8 cellular contexts compared by ENCODE assay signal in genomic region chr1:84944767-84945486, GRCh38. TPM values are rescaled to one million over a fixed set of nuclear protein-coding genes. Genes with fewer than 3 reads are reported as not detected.
A peak's percentile ranks its signal among the peaks of the same experiment; 100 is the strongest.
DNase-seq lines count a peak whose midpoint lies in the region; ATAC-seq and TF ChIP-seq lines count a peak whose summit lies in the region.

No MANE protein-coding gene starts in this region.

- no peaks in the 10 kb centered on the region for H3K4me1 ChIP-seq in neural progenitor cell

- no peaks in the 10 kb centered on the region for H3K36me3 ChIP-seq in neural progenitor cell

- H3K9me3 ChIP-seq in neural progenitor cell (ENCODE audit: low read depth) = no peaks in the 10 kb centered on the region

- H3K79me2 ChIP-seq in neural progenitor cell (ENCODE audit: low read depth) = no peaks in the 10 kb centered on the region

- no peak overlapping the region for H3K4me2 ChIP-seq in neural progenitor cell

- TF ChIP-seq CTCF in neural progenitor cell (IDR thresholded peaks at IDR 0.05) = peak; percentile 92

- no peaks in the 10 kb centered on the region for H3K27me3 ChIP-seq in neural progenitor cell

- H3K27ac Mint-ChIP-seq in IgD-negative memory B cell = peak overlapping the region; percentile 90 to 98 (median 97)
- peak overlapping the region; percentile 76 for H3K27ac Mint-ChIP-seq in activated T-cell treated with anti-CD3 and anti-CD28 coated beads, Interleukin-2, amount 50 U/mL, for 72 hours
- no peak overlapping the region for H3K27ac Mint-ChIP-seq in neural progenitor cell

- H3K27ac ChIP-seq in neural progenitor cell = no peak overlapping the region
- no peak overlapping the region for H3K27ac ChIP-seq in substantia nigra (ENCODE audit: low read depth, low read length, poor library complexity, severe bottlenecking)

- H3K4me1 Mint-ChIP-seq in IgD-negative memory B cell = peaks cover 9 to 15% (median 13%) of the 10 kb centered on the region in 3 donors
- peaks cover 34% of the 10 kb centered on the region for H3K4me1 Mint-ChIP-seq in activated T-cell treated with anti-CD3 and anti-CD28 coated beads, Interleukin-2, amount 50 U/mL, for 72 hours (ENCODE audit: low read depth)
- H3K4me1 Mint-ChIP-seq in neural progenitor cell = peaks cover 18% of the 10 kb centered on the region

- peaks cover 5% of the 10 kb centered on the region for H3K36me3 Mint-ChIP-seq in IgD-negative memory B cell
- peaks cover under 1 to 21% of the 10 kb centered on the region in 2 donors for H3K36me3 Mint-ChIP-seq in activated T-cell treated with anti-CD3 and anti-CD28 coated beads, Interleukin-2, amount 50 U/mL, for 72 hours (ENCODE audit: insufficient read depth in 2 of 2)
- H3K36me3 Mint-ChIP-seq in neural progenitor cell = no peaks in the 10 kb centered on the region

- H3K4me3 ChIP-seq in neural progenitor cell = no peak overlapping the region

- no peaks in the 10 kb centered on the region for H3K27me3 Mint-ChIP-seq in IgD-negative memory B cell
- no peaks in the 10 kb centered on the region for H3K27me3 Mint-ChIP-seq in activated T-cell treated with anti-CD3 and anti-CD28 coated beads, Interleukin-2, amount 50 U/mL, for 72 hours (ENCODE audit: low read depth)
- peaks cover 3% of the 10 kb centered on the region for H3K27me3 Mint-ChIP-seq in neural progenitor cell (ENCODE audit: insufficient read depth, low read depth)

- peak overlapping the region; percentile 83 to 97 (median 90) for H3K4me3 Mint-ChIP-seq in IgD-negative memory B cell
- peak overlapping the region; percentile 55 to 67 for H3K4me3 Mint-ChIP-seq in activated T-cell treated with anti-CD3 and anti-CD28 coated beads, Interleukin-2, amount 50 U/mL, for 72 hours
- H3K4me3 Mint-ChIP-seq in neural progenitor cell = no peak overlapping the region

- no peaks in the 10 kb centered on the region for H3F3A ChIP-seq in neural progenitor cell (ENCODE audit: low read depth)

- peak; percentile 94 for ATAC-seq in GM21528 (IDR thresholded peaks at IDR 0.05; ENCODE audit: low FRiP score, unreplicated experiment)
- ATAC-seq in activated T-cell treated with anti-CD3 and anti-CD28 coated beads, Interleukin-2, amount 50 U/mL, for 72 hours (replicated peaks in 1 of 2) = peak; percentile 89 to 90

- no peaks in the 10 kb centered on the region for H4K20me1 ChIP-seq in neural progenitor cell (ENCODE audit: low read depth)

- DNase-seq in DMS53 treated with DMSO at 0.1 percent for 48 hours (lab: John Stamatoyannopoulos, UW; ENCODE audit: unreplicated experiment) (peak; percentile 93), OCI-M1 (lab: John Stamatoyannopoulos, UW) (peak; percentile 93), fibroblast of peridontal ligament (ENCODE audit: extremely low read depth) (peak; percentile 97), neural progenitor cell (ENCODE audit: low spot score) (peak; percentile 89), substantia nigra (lab: John Stamatoyannopoulos, UW) (peak in 42 of 49 donors; percentile 2 to 71 (median 40))
- DNase-seq in activated T-cell treated with anti-CD3 and anti-CD28 coated beads, Interleukin-2, amount 50 U/mL, for 72 hours = peak; percentile 74 to 78

- H3K9me3 Mint-ChIP-seq in IgD-negative memory B cell (peaks cover 0 to 5% (median 0%) of the 10 kb centered on the region in 3 donors), neural progenitor cell (peaks cover 3% of the 10 kb centered on the region)
- no peaks in the 10 kb centered on the region for H3K9me3 Mint-ChIP-seq in activated T-cell treated with anti-CD3 and anti-CD28 coated beads, Interleukin-2, amount 50 U/mL, for 72 hours

- H3K9ac ChIP-seq in neural progenitor cell = no peak overlapping the region

- peak overlapping the region; percentile 30 for H2AFZ ChIP-seq in neural progenitor cell (replicated peaks)

RNA-seq across cellular contexts. Expression of gene LPAR3, which starts 51.9 kb away (rescaled TPM):
- not detected for polyA plus RNA-seq in IgD-negative memory B cell
- total RNA-seq in activated T-cell treated with anti-CD3 and anti-CD28 coated beads, Interleukin-2, amount 50 U/mL, for 72 hours = under 1 TPM; 0.24 to 0.65 TPM
- total RNA-seq in neural progenitor cell (ENCODE audit: low replicate concordance) = 2.4 and 4.0 TPM in 2 replicates

RNA-seq across cellular contexts. Expression of gene MCOLN2, which starts 52.0 kb away (rescaled TPM):
- polyA plus RNA-seq in IgD-negative memory B cell = 12.4 TPM
- total RNA-seq in activated T-cell treated with anti-CD3 and anti-CD28 coated beads, Interleukin-2, amount 50 U/mL, for 72 hours = 10 to 100 TPM; 57.6 to 76.3 TPM
- 0.11 and 0.59 TPM in 2 replicates for total RNA-seq in neural progenitor cell (ENCODE audit: low replicate concordance)

Comparison
In these comparisons a context has a peak if more than half of its experiments do, and no peak if none do; other contexts are left out.
1. DNase-seq: peak in every context shown above with its lines; median percentile 97 in fibroblast of peridontal ligament; 93 in DMS53 treated with DMSO at 0.1 percent for 48 hours; 93 in OCI-M1; 89 in neural progenitor cell; 76 in activated T-cell treated with anti-CD3 and anti-CD28 coated beads, Interleukin-2, amount 50 U/mL, for 72 hours; 40 in substantia nigra.
2. RNA of gene MCOLN2, which starts 52.0 kb away (total RNA-seq): 57.6 to 76.3 TPM in activated T-cell treated with anti-CD3 and anti-CD28 coated beads, Interleukin-2, amount 50 U/mL, for 72 hours; 0.11 to 0.59 TPM in neural progenitor cell; every median in the first group is over 10 times any median in the second.